Comparison of ENCODE assay signal across 8 cellular contexts in genomic region chr16:53055603-53056527, GRCh38. TPM values are rescaled to one million over a fixed set of nuclear protein-coding genes. Genes with fewer than 3 reads are reported as not detected.
A peak's percentile ranks its signal among the peaks of the same experiment; 100 is the strongest.
DNase-seq lines count a peak whose midpoint lies in the region; ATAC-seq and TF ChIP-seq lines count a peak whose summit lies in the region.

No MANE protein-coding gene starts in this region.

- H2BK5ac ChIP-seq in IMR-90 (ENCODE audit: low read depth, low read length, poor library complexity, severe bottlenecking), result peak overlapping the region; percentile 88

- H3K9ac ChIP-seq in IMR-90 (ENCODE audit: low read depth, low read length), result peak overlapping the region; percentile 84

- no peaks in the 10 kb centered on the region for H4K20me1 ChIP-seq in IMR-90 (ENCODE audit: insufficient read depth, low read length)

- H2BK120ac ChIP-seq in IMR-90 (ENCODE audit: low read depth, low read length), result peak overlapping the region; percentile 84

- H3K23ac ChIP-seq in IMR-90 (ENCODE audit: low read depth, low read length), result peak overlapping the region; percentile 92

- no peak for TF ChIP-seq RAD21 in IMR-90 (IDR thresholded peaks at IDR 0.05; ENCODE audit: low read length)

- no peaks in the 10 kb centered on the region for H3K9me3 ChIP-seq in IMR-90 (ENCODE audit: control insufficient read depth, insufficient read depth, low read length)

- peak; percentile 33 for ATAC-seq in IMR-90 (ENCODE audit: low read depth)

- H3K9me1 ChIP-seq in IMR-90 (ENCODE audit: insufficient read depth, low read length), result peaks cover 14% of the 10 kb centered on the region

- peak; percentile 48 for DNase-seq in DMS114 treated with DMSO at 0.1 percent for 48 hours (lab: John Stamatoyannopoulos, UW; ENCODE audit: unreplicated experiment)
- DNase-seq in IMR-90, result peak; percentile 72
- peak; percentile 17 for DNase-seq in activated CD4-positive, alpha-beta memory T cell treated with anti-CD3 and anti-CD28 coated beads for 36 hours
- DNase-seq in fibroblast of villous mesenchyme (ENCODE audit: low read depth), result peak; percentile 97
- no peak for DNase-seq in nephron progenitor cell
- no peak for DNase-seq in posterior cingulate gyrus
- DNase-seq in activated effector memory CD4-positive, alpha-beta T cell treated with Interleukin-2 at 50 U/mL for 16 hours, result no peak
- no peak for DNase-seq in NK-92 (lab: John Stamatoyannopoulos, UW; ENCODE audit: unreplicated experiment)

- TF ChIP-seq CTCF in IMR-90 (conservative IDR thresholded peaks at IDR 0.05; ENCODE audit: low read depth, low read length), result no peak
- no peak for TF ChIP-seq CTCF in fibroblast of villous mesenchyme (IDR thresholded peaks at IDR 0.05; ENCODE audit: insufficient read depth, low read depth, low read length)
- TF ChIP-seq CTCF in nephron progenitor cell (IDR thresholded peaks at IDR 0.05), result no peak

- peak overlapping the region; percentile 84 for H3K56ac ChIP-seq in IMR-90 (ENCODE audit: extremely low read depth, insufficient read depth, low read length)

- in situ Hi-C loops in IMR-90 (cut with MboI; ENCODE audit: low sequenced_read_pairs), result loop anchor here (10.0 to 25.0 kb wide), 4 partner anchors 99 to 1169 kb away; partner anchors contain the start of gene RBL2

- dilution Hi-C loops in IMR-90 (cut with HindIII; ENCODE audit: low sequenced_read_pairs, unreplicated experiment), result no loop called here

- H3K4me2 ChIP-seq in IMR-90 (ENCODE audit: low read depth, low read length), result peak overlapping the region; percentile 97

- H3K9me3 Mint-ChIP-seq in activated CD4-positive, alpha-beta memory T cell treated with anti-CD3 and anti-CD28 coated beads for 36 hours, result no peaks in the 10 kb centered on the region
- H3K9me3 Mint-ChIP-seq in nephron progenitor cell, result no peaks in the 10 kb centered on the region

- H3K4me3 ChIP-seq in IMR-90 (ENCODE audit: insufficient read depth, low read depth, low read length), result peak overlapping the region; percentile 62
- peak overlapping the region; percentile 61 for H3K4me3 ChIP-seq in fibroblast of villous mesenchyme (ENCODE audit: low read depth, low read length)

- H3K18ac ChIP-seq in IMR-90 (ENCODE audit: low read depth, low read length), result peak overlapping the region; percentile 96

- TF ChIP-seq POLR2A in IMR-90 (IDR thresholded peaks at IDR 0.05; ENCODE audit: low read depth, low read length), result no peak

- peak overlapping the region; percentile 25; the same call in 1 of the 3 replicates for H2BK15ac ChIP-seq in IMR-90 (ENCODE audit: low read depth, low read length)

- peak overlapping the region; percentile 49 for H2BK20ac ChIP-seq in IMR-90 (ENCODE audit: low read depth, low read length)

- H4K91ac ChIP-seq in IMR-90 (ENCODE audit: insufficient read depth, low read depth, low read length), result peak overlapping the region; percentile 76

- CTCF ChIA-PET in IMR-90 (lab: Yijun Ruan, JAX), result interaction anchor here (0.6 to 3.0 kb wide), 12 partner anchors 24 to 236 kb away, joined by 3 to 17 read pairs (median 4); no protein-coding TSS in a partner anchor
- CTCF ChIA-PET in activated CD4-positive, alpha-beta memory T cell treated with anti-CD3 and anti-CD28 coated beads for 36 hours (lab: Charles Lee), result interaction anchor here (0.6 to 3.3 kb wide), 34 partner anchors 7 to 452 kb away, joined by 3 to 54 read pairs (median 4); no protein-coding TSS in a partner anchor

- H3K27me3 Mint-ChIP-seq in activated CD4-positive, alpha-beta memory T cell treated with anti-CD3 and anti-CD28 coated beads for 36 hours, result no peaks in the 10 kb centered on the region
- H3K27me3 Mint-ChIP-seq in nephron progenitor cell (ENCODE audit: low read depth, poor library complexity), result peaks cover 5% of the 10 kb centered on the region

- H2AK9ac ChIP-seq in IMR-90 (replicated peaks; ENCODE audit: low read depth, low read length, poor library complexity), result peak overlapping the region; percentile 97

- no TSS peak for BruUV-seq in IMR-90 (replicated peaks; lab: Mats Ljungman, UMichigan)

- H3K27me3 ChIP-seq in IMR-90 (ENCODE audit: control insufficient read depth, insufficient read depth, low read length), result no peaks in the 10 kb centered on the region

- H2AFZ ChIP-seq in IMR-90 (replicated peaks; ENCODE audit: low read length, poor library complexity), result peak overlapping the region; percentile 96

- H3K4me3 Mint-ChIP-seq in activated CD4-positive, alpha-beta memory T cell treated with anti-CD3 and anti-CD28 coated beads for 36 hours, result peak overlapping the region; percentile 78
- peak overlapping the region; percentile 90 for H3K4me3 Mint-ChIP-seq in nephron progenitor cell

- intact Hi-C loops in IMR-90 (cut with micrococcal nuclease), result loop anchor here (1.0 to 2.0 kb wide), 7 partner anchors 25 to 227 kb away; no protein-coding TSS in a partner anchor
- intact Hi-C loops in activated CD4-positive, alpha-beta memory T cell treated with anti-CD3 and anti-CD28 coated beads for 36 hours (cut with micrococcal nuclease), result loop anchor here (1.0 to 10.0 kb wide), 7 partner anchors 43 to 447 kb away; partner anchors contain the start of genes AKTIP and RBL2
- intact Hi-C loops in posterior cingulate gyrus (cut with DNase I), result loop anchor here (1.0 to 10.0 kb wide), 4 partner anchors 36 to 379 kb away; partner anchors contain the start of gene RBL2

- H3K4me1 ChIP-seq in IMR-90 (ENCODE audit: control insufficient read depth, insufficient read depth, low read length), result peaks cover 20% of the 10 kb centered on the region

- H2AK5ac ChIP-seq in IMR-90 (ENCODE audit: low read depth, low read length), result peak overlapping the region; percentile 68

- peaks cover 17% of the 10 kb centered on the region for H3K4me1 Mint-ChIP-seq in activated CD4-positive, alpha-beta memory T cell treated with anti-CD3 and anti-CD28 coated beads for 36 hours (ENCODE audit: low read depth)
- H3K4me1 Mint-ChIP-seq in nephron progenitor cell, result peaks cover 34% of the 10 kb centered on the region

- POLR2A ChIA-PET in IMR-90 (lab: Charles Lee; ENCODE audit: unreplicated experiment), result interaction anchor here (0.5 to 0.6 kb wide), 2 partner anchors 24 to 383 kb away, joined by 3 to 5 read pairs; no protein-coding TSS in a partner anchor
- POLR2A ChIA-PET in activated CD4-positive, alpha-beta memory T cell treated with anti-CD3 and anti-CD28 coated beads for 36 hours (lab: Charles Lee), result interaction anchor here (0.6 kb wide), 1 partner anchor 99 kb away, joined by 3 read pairs; no protein-coding TSS in a partner anchor

- no peaks in the 10 kb centered on the region for H3K36me3 ChIP-seq in IMR-90 (ENCODE audit: control insufficient read depth, insufficient read depth, low read length)

- H3K27ac Mint-ChIP-seq in activated CD4-positive, alpha-beta memory T cell treated with anti-CD3 and anti-CD28 coated beads for 36 hours, result peak overlapping the region; percentile 38
- H3K27ac Mint-ChIP-seq in nephron progenitor cell, result peak overlapping the region; percentile 97

- H3K79me1 ChIP-seq in IMR-90 (ENCODE audit: low read depth in 1 of 2, low read length in 2 of 2), result peaks cover 12 to 65% of the 10 kb centered on the region in 2 experiments

- H4K8ac ChIP-seq in IMR-90 (ENCODE audit: low read depth in 2 of 2, low read length in 2 of 2), result peak overlapping the region; percentile 32 to 93

- peak overlapping the region; percentile 93 for H3K4ac ChIP-seq in IMR-90 (ENCODE audit: low read depth, low read length)

- peak overlapping the region; percentile 51 for H3K14ac ChIP-seq in IMR-90 (replicated peaks; ENCODE audit: low read depth, low read length)

- H3K36me3 Mint-ChIP-seq in activated CD4-positive, alpha-beta memory T cell treated with anti-CD3 and anti-CD28 coated beads for 36 hours, result no peaks in the 10 kb centered on the region
- no peaks in the 10 kb centered on the region for H3K36me3 Mint-ChIP-seq in nephron progenitor cell (ENCODE audit: low read depth)

- 0% methylated on average over 1 of the region's 12 CpGs; no CpG with 5 or more reads in 1 of the 2 experiments for WGBS in IMR-90 (ENCODE audit: extremely low coverage in 2 of 2, insufficient read length in 1 of 2), 2 experiments

- H3K27ac ChIP-seq in IMR-90 (ENCODE audit: insufficient read depth, low read length), result peak overlapping the region; percentile 91

- peak overlapping the region; percentile 98 for H4K5ac ChIP-seq in IMR-90 (ENCODE audit: low read depth, low read length)

TF ChIP-seq in IMR-90, 13 proteins besides CTCF, POLR2A, EP300 and RAD21:
- TF ChIP-seq CHD1 (IDR thresholded peaks at IDR 0.05; ENCODE audit: low read depth, low read length) (no peak), MAZ (IDR thresholded peaks at IDR 0.05; ENCODE audit: borderline replicate concordance, low read depth, low read length) (0 out of 2 replicates have a peak, but pooled peaks have one; percentile 19), MXI1 (IDR thresholded peaks at IDR 0.05; ENCODE audit: borderline replicate concordance, low read depth, low read length) (0 out of 2 replicates have a peak, but pooled peaks have one; percentile 49), SMC3 (IDR thresholded peaks at IDR 0.05; ENCODE audit: low read depth, low read length) (0 out of 2 replicates have a peak, but pooled peaks have one; percentile 8), RCOR1 (IDR thresholded peaks at IDR 0.05; ENCODE audit: insufficient replicate concordance, low read length) (peak; percentile 29)

RNA-seq across cellular contexts. Expression of gene CHD9, which starts 1.1 kb away (rescaled TPM):
- total RNA-seq in IMR-90 (2012; rRNA removed), result 48.8 and 61.4 TPM in 2 replicates
- polyA plus RNA-seq in IMR-90 (2012; rRNA removed), result 8.4 and 9.1 TPM in 2 replicates
- polyA plus RNA-seq in IMR-90 (2012; cell fraction: cytosol; rRNA removed), result 0.93 and 1.8 TPM in 2 replicates
- 1.9 and 26.7 TPM in 2 replicates for polyA plus RNA-seq in IMR-90 (2012; cell fraction: nucleus; rRNA removed; ENCODE audit: low replicate concordance)
- total RNA-seq in activated CD4-positive, alpha-beta memory T cell treated with anti-CD3 and anti-CD28 coated beads for 36 hours, result 10 to 100 TPM; 15.0 to 15.5 TPM
- total RNA-seq in fibroblast of villous mesenchyme, result 69.3 and 102 TPM in 2 replicates

RNA-seq across cellular contexts. Expression of gene CHD9NB, which starts 3.2 kb away (rescaled TPM):
- total RNA-seq in IMR-90 (2012; rRNA removed) (1.1 TPM in 2 replicates), fibroblast of villous mesenchyme (1.3 and 2.6 TPM in 2 replicates)
- 0.94 and 1.2 TPM in 2 replicates for polyA plus RNA-seq in IMR-90 (2012; rRNA removed)
- polyA plus RNA-seq in IMR-90 (2012; cell fraction: cytosol; rRNA removed), result 0.29 and 0.55 TPM in 2 replicates
- 0.41 and 0.61 TPM in 2 replicates for polyA plus RNA-seq in IMR-90 (2012; cell fraction: nucleus; rRNA removed; ENCODE audit: low replicate concordance)
- under 1 TPM in 1 of 2 experiments, not detected in 1; 0.12 TPM for total RNA-seq in activated CD4-positive, alpha-beta memory T cell treated with anti-CD3 and anti-CD28 coated beads for 36 hours

Comparison
In these comparisons a context has a peak if more than half of its experiments do, and no peak if none do; other contexts are left out.
1. DNase-seq: peak in DMS114 treated with DMSO at 0.1 percent for 48 hours (single experiment), IMR-90 (single experiment), activated CD4-positive, alpha-beta memory T cell treated with anti-CD3 and anti-CD28 coated beads for 36 hours (single experiment) and fibroblast of villous mesenchyme (single experiment); none in nephron progenitor cell (single experiment), posterior cingulate gyrus (0 of 10), activated effector memory CD4-positive, alpha-beta T cell treated with Interleukin-2 at 50 U/mL for 16 hours (single experiment) and NK-92 (single experiment).